ENCODE assay signal across 8 cellular contexts in the genomic region with DNA sequence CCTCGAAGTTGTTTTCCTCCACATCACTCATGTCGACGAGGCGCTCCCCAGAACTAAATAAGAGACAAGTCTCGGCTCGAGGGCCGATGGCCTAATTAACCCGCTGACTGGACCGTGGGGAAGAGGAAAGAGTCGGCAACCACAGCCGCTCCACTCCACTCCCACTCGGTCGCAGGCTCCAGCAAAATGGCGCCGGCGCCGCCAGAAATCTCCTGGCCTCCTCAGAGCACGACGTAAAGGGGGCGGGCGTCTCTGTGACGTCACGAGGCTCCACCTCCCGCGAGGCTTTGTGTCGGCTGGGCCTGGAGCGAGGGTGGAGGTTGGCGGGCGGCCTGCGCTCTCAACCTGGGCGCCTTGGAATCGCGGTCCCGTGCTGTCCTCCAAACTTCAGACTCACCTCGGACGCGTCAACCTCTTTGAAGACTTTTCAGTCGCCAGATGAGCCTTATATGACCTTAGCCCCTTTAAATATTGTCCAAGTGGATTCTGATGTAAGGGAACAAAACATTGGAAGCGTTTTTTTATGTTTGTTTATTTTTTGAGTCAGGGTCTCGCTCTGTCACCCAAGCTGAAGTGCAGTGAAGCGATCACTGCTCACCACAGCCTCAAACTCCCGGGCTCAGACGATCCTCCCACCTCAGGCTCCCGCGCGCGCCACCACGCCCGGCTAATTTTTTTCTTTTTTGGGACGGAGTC. TPM values are rescaled to one million over a fixed set of nuclear protein-coding genes. Genes with fewer than 3 reads are reported as not detected.
DNase-seq lines count a peak whose midpoint lies in the region; ATAC-seq lines count a peak whose summit lies in the region.

A gene (minus strand): TSS at position 188 of the 696 bp plus-strand sequence. CDS start 157 bp downstream, at position 31.

- ATAC-seq in GM21367 (IDR thresholded peaks at IDR 0.05; ENCODE audit: unreplicated experiment) = peak; percentile 90

- CTCF ChIA-PET in activated CD8-positive, alpha-beta memory T cell treated with anti-CD3 and anti-CD28 coated beads for 36 hours (lab: Charles Lee) = no interaction called here

- DNase-seq in COR-L47 (lab: John Stamatoyannopoulos, UW) (peak; percentile 91), HT1080 (ENCODE audit: low read depth) (peak; percentile 93), NOMO-1 (lab: John Stamatoyannopoulos, UW; ENCODE audit: unreplicated experiment in 2 of 2) (peak; percentile 79 to 91), lung microvascular endothelial cell (ENCODE audit: low read depth in 2 of 2) (peak; percentile 95 to 98)
- peak; percentile 95 for DNase-seq in effector CD8-positive, alpha-beta T cell (lab: John Stamatoyannopoulos, UW)
- peak; percentile 93 to 94 (median 93) for DNase-seq in stimulated activated CD4-positive, alpha-beta T cell treated with anti-CD3 and anti-CD28 coated beads, TNF-alpha, amount 100 ng/mL, for 4 hours (ENCODE audit: low read depth in 3 of 3)

- POLR2A ChIA-PET in activated CD8-positive, alpha-beta memory T cell treated with anti-CD3 and anti-CD28 coated beads for 36 hours (lab: Charles Lee) = interaction anchor here (1.3 to 1.6 kb wide), 2 partner anchors 42 to 62 kb away, joined by 4 to 6 read pairs; no protein-coding TSS in a partner anchor

RNA-seq across cellular contexts. Expression of the gene that starts here (rescaled TPM):
- total RNA-seq in HT1080 (2014; rRNA removed; shearing (Covaris generic)) = 15.8 and 49.6 TPM in 2 replicates
- 35.1 and 42.9 TPM in 2 replicates for polyA plus RNA-seq in HT1080 (2015; cell fraction: cytosol; rRNA removed)
- 94.0 and 98.6 TPM in 2 replicates for polyA plus RNA-seq in HT1080 (2015; cell fraction: nucleus; rRNA removed)
- total RNA-seq in activated CD8-positive, alpha-beta memory T cell treated with anti-CD3 and anti-CD28 coated beads for 36 hours = 10 to 100 TPM; 81.0 to 81.6 TPM
- total RNA-seq in lung microvascular endothelial cell = 20.3 and 28.8 TPM in 2 replicates

Comparison
In these comparisons a context has a peak if more than half of its experiments do, and no peak if none do; other contexts are left out.
1. Peak in every context shown above with its lines: DNase-seq and ATAC-seq.